8 cellular contexts compared by ENCODE assay signal in the genomic region with DNA sequence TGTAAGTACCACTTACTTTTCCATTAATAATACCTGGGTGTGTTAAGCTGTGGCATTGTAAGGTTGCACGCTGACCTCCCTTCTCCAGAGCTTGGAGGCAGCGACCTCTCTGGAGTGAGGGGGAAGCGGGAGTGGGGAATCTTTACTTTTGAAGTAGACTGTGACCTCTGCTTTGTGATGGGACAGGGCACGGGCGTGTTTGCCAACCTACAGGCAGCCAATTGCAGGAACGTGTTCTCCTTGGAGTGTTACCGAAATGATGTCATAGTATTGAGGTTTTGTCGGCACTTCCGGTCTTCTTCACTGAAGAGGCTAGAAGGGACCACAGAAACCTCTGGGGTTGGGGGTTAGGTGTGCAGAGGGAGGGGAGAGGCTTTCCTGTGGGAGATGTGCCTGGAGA. TPM values are rescaled to one million over a fixed set of nuclear protein-coding genes. Genes with fewer than 3 reads are reported as not detected.
DNase-seq lines count a peak whose midpoint lies in the region; ATAC-seq and TF ChIP-seq lines count a peak whose summit lies in the region.

No MANE protein-coding gene starts in this region.

- peaks cover 17% of the 10 kb centered on the region for H3K4me1 Mint-ChIP-seq in neural crest cell

- peak overlapping the region; percentile 94 for H3K4me3 Mint-ChIP-seq in neural crest cell

- WGBS in esophagus squamous epithelium, 2 donors: 11 to 25% methylated on average over 3 to 9 of the region's 9 CpGs

- no peaks in the 10 kb centered on the region for H3K9me3 Mint-ChIP-seq in neural crest cell

- H3K27me3 Mint-ChIP-seq in neural crest cell (ENCODE audit: low read depth): peaks cover 6% of the 10 kb centered on the region

- DNase-seq in GM03348 (ENCODE audit: low spot score) (peak; percentile 34), Peyer's patch (peak in 1 of 3 donors; percentile 49), esophagus squamous epithelium (lab: John Stamatoyannopoulos, UW) (no peak), neural crest cell (ENCODE audit: low read depth, low spot score) (peak; percentile 5)

- TF ChIP-seq POLR2A in Peyer's patch (IDR thresholded peaks at IDR 0.05): no peak
- no peak for TF ChIP-seq POLR2A in esophagus squamous epithelium (IDR thresholded peaks at IDR 0.05)

- ATAC-seq in HG02885 (IDR thresholded peaks at IDR 0.05; ENCODE audit: poor library complexity, unreplicated experiment) (no peak), GM18498 (IDR thresholded peaks at IDR 0.05; ENCODE audit: unreplicated experiment) (no peak), GM21717 (IDR thresholded peaks at IDR 0.05; ENCODE audit: unreplicated experiment) (no peak), HG03469 (IDR thresholded peaks at IDR 0.05; ENCODE audit: unreplicated experiment) (no peak)

- H3K36me3 ChIP-seq in Peyer's patch: no peaks in the 10 kb centered on the region
- H3K36me3 ChIP-seq in esophagus squamous epithelium: no peaks in the 10 kb centered on the region

- peak overlapping the region; percentile 43 for H3K27ac Mint-ChIP-seq in neural crest cell (ENCODE audit: unreplicated experiment)

- H3K36me3 Mint-ChIP-seq in neural crest cell (ENCODE audit: low read depth): no peaks in the 10 kb centered on the region

- TF ChIP-seq CTCF in Peyer's patch (IDR thresholded peaks at IDR 0.05) (no peak), esophagus squamous epithelium (IDR thresholded peaks at IDR 0.05) (no peak), neural crest cell (conservative IDR thresholded peaks at IDR 0.05) (no peak)

- intact Hi-C loops in esophagus squamous epithelium (cut with DNase I): loop anchor here (10.0 kb wide), 1 partner anchor 352 kb away; no protein-coding TSS in a partner anchor

- H3K27me3 ChIP-seq in Peyer's patch: no peaks in the 10 kb centered on the region
- peaks cover 0 to 13% (median 0%) of the 10 kb centered on the region in 4 donors for H3K27me3 ChIP-seq in esophagus squamous epithelium

- H3K4me1 ChIP-seq in Peyer's patch (peaks cover 0 to 15% (median 4%) of the 10 kb centered on the region in 4 donors), esophagus squamous epithelium (peaks cover 0 to 28% (median 9%) of the 10 kb centered on the region in 3 donors)

- H3K27ac ChIP-seq in Peyer's patch (peak overlapping the region in 2 of 4 donors; percentile 77 to 80), esophagus squamous epithelium (peak overlapping the region in 3 of 4 donors; percentile 63 to 87 (median 83))

- H3K4me3 ChIP-seq in Peyer's patch (peak overlapping the region; percentile 62 to 95 (median 81)), esophagus squamous epithelium (peak overlapping the region; percentile 76 to 97 (median 80))

- H3K9me3 ChIP-seq in Peyer's patch (no peaks in the 10 kb centered on the region), esophagus squamous epithelium (no peaks in the 10 kb centered on the region)

RNA-seq across cellular contexts. Expression of a gene that starts 2.1 kb away (rescaled TPM):
- total RNA-seq in Peyer's patch: 10 to 100 TPM; 14.9 to 92.4 (median 47.0) TPM
- 10 to 100 TPM in 1 of 4 donors, 1 to 10 TPM in 3; 1.8 to 11.3 (median 4.2) TPM for total RNA-seq in esophagus squamous epithelium
- total RNA-seq in neural crest cell: 22.3 and 26.7 TPM in 2 replicates
